1 cellular context compared by ENCODE assay signal in genomic region chr9:35652829-35653209, GRCh38.
TF ChIP-seq lines count a peak whose summit lies in the region.

No MANE protein-coding gene starts in this region.

TF ChIP-seq in IMR-90, 13 proteins besides CTCF, POLR2A, EP300 and RAD21:
- TF ChIP-seq RCOR1 (IDR thresholded peaks at IDR 0.05; ENCODE audit: insufficient replicate concordance, low read length) (no peak), SMC3 (IDR thresholded peaks at IDR 0.05; ENCODE audit: low read depth, low read length) (no peak), MAFK (IDR thresholded peaks at IDR 0.05; ENCODE audit: low read depth, low read length) (no peak)
